Comparison of ENCODE assay signal across 17 cellular contexts in the genomic region with DNA sequence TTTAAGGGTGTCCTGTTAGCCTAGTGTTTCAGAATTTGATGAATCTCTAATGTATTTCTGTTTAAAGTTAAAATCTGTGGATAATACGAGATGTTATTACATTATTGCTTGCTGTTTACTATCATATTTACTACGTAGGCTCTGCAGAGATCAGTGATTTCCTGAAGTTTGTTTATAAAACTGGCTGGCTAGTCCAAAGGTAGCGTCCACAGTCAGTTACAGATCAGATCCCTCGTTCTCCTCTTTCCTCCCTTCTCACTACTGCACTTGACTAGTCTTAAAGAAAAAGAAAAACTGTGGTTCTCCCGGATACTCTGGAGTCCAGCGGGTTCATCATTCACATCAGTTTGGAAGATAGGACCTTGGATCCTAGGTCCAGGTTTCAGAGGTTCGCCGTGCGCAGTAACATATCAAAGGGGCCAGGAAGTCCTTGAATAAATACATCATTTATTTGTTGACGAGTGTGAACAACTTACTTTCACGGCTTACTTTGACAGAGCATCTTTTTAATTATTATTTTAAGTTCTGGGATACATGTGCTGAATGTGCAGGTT. TPM values are rescaled to one million over a fixed set of nuclear protein-coding genes. Genes with fewer than 3 reads are reported as not detected.
DNase-seq lines count a peak whose midpoint lies in the region; ATAC-seq and TF ChIP-seq lines count a peak whose summit lies in the region.
"Had no signal": no experiment of that assay in that cellular context is flagged by ENCODE, and none has a peak within 500 bp of the region (broad histone marks: within the 10 kb centered on the region; RNA-seq: fewer than 3 reads in every experiment).

No MANE protein-coding gene starts in this region.

- no peak overlapping the region for H3K9ac ChIP-seq in H9 (ENCODE audit: extremely low read depth, insufficient read length, low read length)

- ATAC-seq in left colon, result peak; percentile 79
- ATAC-seq in naive thymus-derived CD8-positive, alpha-beta T cell, result no peak
- ATAC-seq: GM23338, HCT116 had no signal

- H3K4me1 ChIP-seq in H9 (ENCODE audit: insufficient read depth, low read length) (no peaks in the 10 kb centered on the region; the same call in 1 of the 2 replicates), transverse colon (peaks cover 4 to 49% (median 22%) of the 10 kb centered on the region in 4 donors)

- H3K9me3 ChIP-seq in H9 (ENCODE audit: control insufficient read depth, low read depth, low read length) (no peaks in the 10 kb centered on the region), transverse colon (no peaks in the 10 kb centered on the region)

- DNase-seq in H9 (no peak), left colon (no peak), transverse colon (no peak), ACHN (no peak)
- DNase-seq in naive thymus-derived CD8-positive, alpha-beta T cell, result no peak
- no peak for DNase-seq in T-helper 2 cell treated with Interferon-gamma antibody and Interleukin-4, amounts not matched to agents 5 μg/mL and 100 μg/mL, for 36 hours (ENCODE audit: low spot score)
- DNase-seq: AML-193; CD4-positive, alpha-beta memory T cell; DMS153; DMS79; GDM1; HFFc6; IMR-90 had no signal

- in situ Hi-C loops in transverse colon (cut with MboI; ENCODE audit: low pct_ligation_motif_present in 1 of 4, low pct_unique_long_range_greater_than_20kb in 1 of 4, low sequenced_read_pairs in 3 of 4), result loop anchor here in 3 of 4 donors (10.0 to 25.0 kb wide), 3 partner anchors 224 to 624 kb away; partner anchors contain the start of gene CHSY1 (in 3 of the 3)
- in situ Hi-C loops in ACHN (cut with HindIII; ENCODE audit: low pct_ligation_motif_present, low pct_unique_long_range_greater_than_20kb, low sequenced_read_pairs), result no loop called here

- no peaks in the 10 kb centered on the region; a peak in 2 of 7 replicates for H3K36me3 Mint-ChIP-seq in H9 (ENCODE audit: insufficient read depth in 1 of 3, low read depth in 3 of 3)
- peaks cover 0 to 32% (median 6%) of the 10 kb centered on the region in 3 donors for H3K36me3 Mint-ChIP-seq in naive thymus-derived CD8-positive, alpha-beta T cell
- H3K36me3 Mint-ChIP-seq in T-helper 2 cell treated with Interferon-gamma antibody and Interleukin-4, amounts not matched to agents 5 μg/mL and 100 μg/mL, for 36 hours (ENCODE audit: low read depth), result peaks cover 2% of the 10 kb centered on the region

- POLR2A ChIA-PET in naive thymus-derived CD8-positive, alpha-beta T cell (lab: Charles Lee), result no interaction called here

- no peak overlapping the region for H3K23ac ChIP-seq in H9 (ENCODE audit: insufficient read length, low read depth, low read length)

- peaks cover 39 to 41% of the 10 kb centered on the region in 2 experiments for H3K4me1 Mint-ChIP-seq in H9
- H3K4me1 Mint-ChIP-seq in naive thymus-derived CD8-positive, alpha-beta T cell, result peaks cover 38 to 82% (median 70%) of the 10 kb centered on the region in 4 donors
- H3K4me1 Mint-ChIP-seq in T-helper 2 cell treated with Interferon-gamma antibody and Interleukin-4, amounts not matched to agents 5 μg/mL and 100 μg/mL, for 36 hours (ENCODE audit: low read depth), result peaks cover 4% of the 10 kb centered on the region

- no peak overlapping the region for H4K8ac ChIP-seq in H9 (replicated peaks; ENCODE audit: insufficient read length, low read depth, low read length)

- H2AK5ac ChIP-seq in H9 (ENCODE audit: insufficient read length, low read length), result no peak overlapping the region

- H4K5ac ChIP-seq in H9 (ENCODE audit: insufficient read length, low read depth, low read length), result no peak overlapping the region

- H3K4me3 ChIP-seq in transverse colon, result no peak overlapping the region
- H3K4me3 ChIP-seq: GM23338 had no signal

- no peak overlapping the region for H3K4me2 ChIP-seq in H9 (ENCODE audit: insufficient read depth, insufficient read length, low read length)
- H3K4me2 ChIP-seq: GM23338 had no signal

- WGBS in H9 (ENCODE audit: extremely low coverage, insufficient read length, low lambda C conversion rate), result no CpG with 5 or more reads among the region's 11 CpGs
- WGBS in transverse colon (ENCODE audit: low coverage in 1 of 2), 2 donors, result 62 to 68% methylated on average over 7 to 11 of the region's 11 CpGs

- no peaks in the 10 kb centered on the region for H4K20me1 ChIP-seq in H9 (ENCODE audit: control insufficient read depth, insufficient read depth, insufficient read length)

- H3K4me3 Mint-ChIP-seq in H9, result no peak overlapping the region
- peak overlapping the region in 6 of 10 donors; percentile 6 to 72 (median 46) for H3K4me3 Mint-ChIP-seq in naive thymus-derived CD8-positive, alpha-beta T cell
- no peak overlapping the region for H3K4me3 Mint-ChIP-seq in T-helper 2 cell treated with Interferon-gamma antibody and Interleukin-4, amounts not matched to agents 5 μg/mL and 100 μg/mL, for 36 hours
- H3K4me3 Mint-ChIP-seq: GM23338, HFFc6 had no signal

- no peak for TF ChIP-seq POLR2A in transverse colon (IDR thresholded peaks at IDR 0.05)

- no peak overlapping the region for H3T11ph ChIP-seq in H9 (ENCODE audit: low read length)

- peaks cover 1% of the 10 kb centered on the region; the same call in 1 of the 2 replicates for H3K79me2 ChIP-seq in H9 (ENCODE audit: insufficient read depth, low read length)

- H2BK12ac ChIP-seq in H9 (ENCODE audit: insufficient read length, low read depth, low read length), result no peak overlapping the region

- no peak for TF ChIP-seq CTCF in H9 (conservative IDR thresholded peaks at IDR 0.05)
- no peak for TF ChIP-seq CTCF in transverse colon (IDR thresholded peaks at IDR 0.05)

- no peak overlapping the region for H2BK15ac ChIP-seq in H9 (ENCODE audit: low read depth, low read length)

- H2BK20ac ChIP-seq in H9 (ENCODE audit: low read depth, low read length, poor library complexity, severe bottlenecking), result no peak overlapping the region

- H3K36me3 ChIP-seq in transverse colon, result no peaks in the 10 kb centered on the region

- no peak overlapping the region for H2AFZ ChIP-seq in H9 (ENCODE audit: low read length)
- H2AFZ ChIP-seq: GM23338 had no signal

- peak overlapping the region in 2 of 3 experiments; percentile 5 to 88; a peak in 3 of 7 replicates for H3K27ac Mint-ChIP-seq in H9
- peak overlapping the region in 1 of 10 donors; percentile 14 for H3K27ac Mint-ChIP-seq in naive thymus-derived CD8-positive, alpha-beta T cell
- no peak overlapping the region for H3K27ac Mint-ChIP-seq in T-helper 2 cell treated with Interferon-gamma antibody and Interleukin-4, amounts not matched to agents 5 μg/mL and 100 μg/mL, for 36 hours
- H3K27ac Mint-ChIP-seq: HFFc6 had no signal

- no peak overlapping the region for H3K4ac ChIP-seq in H9 (ENCODE audit: low read depth, low read length)

- H3K23me2 ChIP-seq in H9 (ENCODE audit: insufficient read length, low read depth, low read length, poor library complexity, severe bottlenecking), result no peaks in the 10 kb centered on the region

- H3K27me3 ChIP-seq in H9 (ENCODE audit: insufficient read depth, low read length), result no peaks in the 10 kb centered on the region
- no peaks in the 10 kb centered on the region for H3K27me3 ChIP-seq in transverse colon

- no peak for TF ChIP-seq EP300 in transverse colon (IDR thresholded peaks at IDR 0.05; ENCODE audit: low read depth)

- no peaks in the 10 kb centered on the region for H3K27me3 Mint-ChIP-seq in H9 (ENCODE audit: low read depth)
- H3K27me3 Mint-ChIP-seq in naive thymus-derived CD8-positive, alpha-beta T cell, result no peaks in the 10 kb centered on the region
- H3K27me3 Mint-ChIP-seq in T-helper 2 cell treated with Interferon-gamma antibody and Interleukin-4, amounts not matched to agents 5 μg/mL and 100 μg/mL, for 36 hours (ENCODE audit: low read depth), result no peaks in the 10 kb centered on the region
- H3K27me3 Mint-ChIP-seq: CD4-positive, alpha-beta memory T cell had no signal

- no peaks in the 10 kb centered on the region for H3K79me1 ChIP-seq in H9 (ENCODE audit: insufficient read depth, low read depth, low read length, poor library complexity, severe bottlenecking)

- H3K18ac ChIP-seq in H9 (ENCODE audit: insufficient read length, low read depth, low read length), result no peak overlapping the region

- H3K14ac ChIP-seq in H9 (ENCODE audit: insufficient read depth, low read length), result no peak overlapping the region

- no peak overlapping the region for H2BK5ac ChIP-seq in H9 (ENCODE audit: insufficient read length, low read length)

- intact Hi-C loops in left colon (cut with DNase I, micrococcal nuclease), result no loop called here
- intact Hi-C loops in transverse colon (cut with DNase I; ENCODE audit: low total_unique reads), result no loop called here

- H3K56ac ChIP-seq in H9 (ENCODE audit: insufficient read length, low read depth, low read length), result no peak overlapping the region

- no peak overlapping the region for H3K27ac ChIP-seq in H9 (ENCODE audit: insufficient read length, low read depth, low read length)
- H3K27ac ChIP-seq in transverse colon, result peak overlapping the region in 3 of 4 donors; percentile 8 to 27 (median 19)
- H3K27ac ChIP-seq: C4-2B, HL-60 had no signal

- H4K91ac ChIP-seq in H9 (ENCODE audit: insufficient read length, low read depth, low read length), result no peak overlapping the region

- H2BK120ac ChIP-seq in H9 (ENCODE audit: low read depth, low read length, poor library complexity, severe bottlenecking), result no peak overlapping the region

- no peaks in the 10 kb centered on the region for H3K9me3 Mint-ChIP-seq in H9
- no peaks in the 10 kb centered on the region for H3K9me3 Mint-ChIP-seq in naive thymus-derived CD8-positive, alpha-beta T cell
- H3K9me3 Mint-ChIP-seq in T-helper 2 cell treated with Interferon-gamma antibody and Interleukin-4, amounts not matched to agents 5 μg/mL and 100 μg/mL, for 36 hours, result no peaks in the 10 kb centered on the region
- H3K9me3 Mint-ChIP-seq: CD4-positive, alpha-beta memory T cell; GM23338; HFFc6 had no signal

RNA-seq across cellular contexts. Expression of gene ASB7, which starts 35.9 kb away (rescaled TPM):
- total RNA-seq in H9 (2021) (12.8 and 13.9 TPM in 2 replicates), left colon (10 to 100 TPM; 26.7 to 26.8 TPM), transverse colon (10 to 100 TPM; 29.9 to 45.3 (median 35.3) TPM)
- total RNA-seq in naive thymus-derived CD8-positive, alpha-beta T cell, result 10 to 100 TPM; 20.5 to 20.9 TPM
- 10 to 100 TPM; 12.2 to 13.9 (median 12.7) TPM for polyA plus RNA-seq in naive thymus-derived CD8-positive, alpha-beta T cell

RNA-seq across cellular contexts. Expression of gene LINS1, which starts 36.3 kb away (rescaled TPM):
- total RNA-seq in H9 (2021) (8.8 and 11.2 TPM in 2 replicates), left colon (10 to 100 TPM; 20.0 to 22.7 TPM), transverse colon (10 to 100 TPM; 24.7 to 48.9 (median 39.2) TPM)
- 10 to 100 TPM; 46.2 to 47.1 TPM for total RNA-seq in naive thymus-derived CD8-positive, alpha-beta T cell
- polyA plus RNA-seq in naive thymus-derived CD8-positive, alpha-beta T cell, result 10 to 100 TPM; 41.2 to 71.4 (median 65.7) TPM

Comparison
In these comparisons a context has a peak if more than half of its experiments do, and no peak if none do; other contexts are left out.
1. H3K4me3 Mint-ChIP-seq: peak in naive thymus-derived CD8-positive, alpha-beta T cell (6 of 10); none in H9 (0 of 2) and T-helper 2 cell treated with Interferon-gamma antibody and Interleukin-4, amounts not matched to agents 5 μg/mL and 100 μg/mL, for 36 hours (single experiment).